In the genomic region with DNA sequence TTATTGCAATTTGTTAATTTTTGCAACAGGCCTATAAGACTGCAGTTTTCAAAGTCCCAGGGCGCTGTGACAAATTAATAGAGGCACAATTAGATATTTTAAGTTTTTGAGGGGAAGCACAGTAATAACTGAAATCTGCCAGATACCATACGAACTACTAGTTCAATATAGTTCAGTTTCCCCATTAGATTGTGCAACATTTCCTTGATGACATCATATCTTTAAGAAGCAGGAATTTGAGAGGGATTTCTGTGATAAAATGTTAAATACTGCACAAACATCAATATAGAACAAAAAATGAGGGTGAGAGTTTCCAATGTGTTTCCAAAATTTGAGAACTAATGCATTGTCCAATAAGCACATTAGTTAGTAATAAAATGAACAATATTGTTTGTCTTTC, we compare ENCODE assay signal across 36 cellular contexts. TPM values are rescaled to one million over a fixed set of nuclear protein-coding genes. Genes with fewer than 3 reads are reported as not detected.
"Had no signal": no experiment of that assay in that cellular context is flagged by ENCODE, and none has a peak within 500 bp of the region (broad histone marks: within the 10 kb centered on the region; RNA-seq: fewer than 3 reads in every experiment).

No MANE protein-coding gene starts in this region.

- H3K4me1 Mint-ChIP-seq: activated CD4-positive, alpha-beta memory T cell treated with anti-CD3 and anti-CD28 coated beads, Interleukin-2, amount 10 ng/mL, durations not matched to agents 7 days and 5 days; activated CD4-positive, alpha-beta T cell treated with anti-CD3 and anti-CD28 coated beads for 36 hours; activated CD4-positive, alpha-beta T cell treated with anti-CD3 and anti-CD28 coated beads, Interleukin-2, amount 10 ng/mL, durations not matched to agents 24 days and 14 days; activated naive CD4-positive, alpha-beta T cell treated with anti-CD3 and anti-CD28 coated beads, Interleukin-2, amount 50 U/mL, for 24 hours; activated naive CD8-positive, alpha-beta T cell treated with anti-CD3 and anti-CD28 coated beads for 36 hours; activated naive CD8-positive, alpha-beta T cell treated with anti-CD3 and anti-CD28 coated beads, Interleukin-2, amount 50 U/mL, for 24 hours; T-helper 17 cell had no signal

- H3K27me3 Mint-ChIP-seq: activated CD4-positive, alpha-beta memory T cell treated with anti-CD3 and anti-CD28 coated beads, Interleukin-2, amount 10 ng/mL, durations not matched to agents 7 days and 5 days; activated CD4-positive, alpha-beta T cell treated with anti-CD3 and anti-CD28 coated beads for 36 hours; activated CD4-positive, alpha-beta T cell treated with anti-CD3 and anti-CD28 coated beads, Interleukin-2, amount 10 ng/mL, durations not matched to agents 24 days and 14 days; activated naive CD8-positive, alpha-beta T cell treated with anti-CD3 and anti-CD28 coated beads for 36 hours; activated naive CD8-positive, alpha-beta T cell treated with anti-CD3 and anti-CD28 coated beads, Interleukin-2, amount 50 U/mL, for 24 hours; activated T-cell treated with anti-CD3 and anti-CD28 coated beads, Interleukin-2, amount 50 U/mL, for 24 hours; effector memory CD8-positive, alpha-beta T cell; T-helper 17 cell had no signal

- H3K27ac Mint-ChIP-seq: activated CD4-positive, alpha-beta memory T cell treated with anti-CD3 and anti-CD28 coated beads, Interleukin-2, amount 10 ng/mL, durations not matched to agents 7 days and 5 days; activated CD4-positive, alpha-beta T cell treated with anti-CD3 and anti-CD28 coated beads for 36 hours; activated CD4-positive, alpha-beta T cell treated with anti-CD3 and anti-CD28 coated beads, Interleukin-2, amount 10 ng/mL, durations not matched to agents 24 days and 14 days; activated naive CD4-positive, alpha-beta T cell treated with anti-CD3 and anti-CD28 coated beads, Interleukin-2, amount 50 U/mL, for 24 hours; activated naive CD8-positive, alpha-beta T cell treated with anti-CD3 and anti-CD28 coated beads for 36 hours; activated naive CD8-positive, alpha-beta T cell treated with anti-CD3 and anti-CD28 coated beads, Interleukin-2, amount 50 U/mL, for 24 hours; activated T-cell treated with anti-CD3 and anti-CD28 coated beads, Interleukin-2, amount 50 U/mL, for 24 hours; activated T-cell treated with anti-CD3 and anti-CD28 coated beads, Interleukin-2, amount 50 U/mL, for 72 hours; effector memory CD8-positive, alpha-beta T cell; T-helper 17 cell; T-helper 2 cell treated with Interferon-gamma antibody and Interleukin-4, amounts not matched to agents 5 μg/mL and 100 μg/mL, for 36 hours had no signal

- H3K4me1 ChIP-seq: adrenal gland, body of pancreas, esophagus muscularis mucosa, gastroesophageal sphincter, heart right ventricle had no signal

- ATAC-seq: activated CD4-positive, alpha-beta T cell treated with anti-CD3 and anti-CD28 coated beads for 36 hours; activated naive CD8-positive, alpha-beta T cell treated with anti-CD3 and anti-CD28 coated beads, Interleukin-2, amount 50 U/mL, for 24 hours; activated T-cell treated with anti-CD3 and anti-CD28 coated beads, Interleukin-2, amount 50 U/mL, for 72 hours; body of pancreas; effector memory CD8-positive, alpha-beta T cell; gastroesophageal sphincter; heart right ventricle; T-helper 17 cell had no signal

- H3K27ac ChIP-seq: adrenal gland, body of pancreas, esophagus muscularis mucosa, gastroesophageal sphincter, heart right ventricle had no signal

- H3K4me3 ChIP-seq: adrenal gland, body of pancreas, esophagus muscularis mucosa, gastroesophageal sphincter, heart right ventricle had no signal

- H3K9me3 ChIP-seq: adrenal gland, body of pancreas, gastroesophageal sphincter had no signal

- FAIRE-seq: colon had no signal

- H3K27me3 ChIP-seq: adrenal gland, body of pancreas, esophagus muscularis mucosa, gastroesophageal sphincter had no signal

- H3K4me3 Mint-ChIP-seq: activated CD4-positive, alpha-beta memory T cell treated with anti-CD3 and anti-CD28 coated beads, Interleukin-2, amount 10 ng/mL, durations not matched to agents 7 days and 5 days; activated CD4-positive, alpha-beta T cell treated with anti-CD3 and anti-CD28 coated beads for 36 hours; activated CD4-positive, alpha-beta T cell treated with anti-CD3 and anti-CD28 coated beads, Interleukin-2, amount 10 ng/mL, durations not matched to agents 24 days and 14 days; activated naive CD4-positive, alpha-beta T cell treated with anti-CD3 and anti-CD28 coated beads, Interleukin-2, amount 50 U/mL, for 24 hours; activated naive CD8-positive, alpha-beta T cell treated with anti-CD3 and anti-CD28 coated beads for 36 hours; activated naive CD8-positive, alpha-beta T cell treated with anti-CD3 and anti-CD28 coated beads, Interleukin-2, amount 50 U/mL, for 24 hours; activated T-cell treated with anti-CD3 and anti-CD28 coated beads, Interleukin-2, amount 50 U/mL, for 24 hours; activated T-cell treated with anti-CD3 and anti-CD28 coated beads, Interleukin-2, amount 50 U/mL, for 72 hours; effector memory CD8-positive, alpha-beta T cell; T-helper 17 cell; T-helper 2 cell treated with Interferon-gamma antibody and Interleukin-4, amounts not matched to agents 5 μg/mL and 100 μg/mL, for 36 hours had no signal

- H3K36me3 ChIP-seq: adrenal gland, esophagus muscularis mucosa, gastroesophageal sphincter, heart right ventricle had no signal

- H3K9me3 Mint-ChIP-seq: activated CD4-positive, alpha-beta memory T cell treated with anti-CD3 and anti-CD28 coated beads, Interleukin-2, amount 10 ng/mL, durations not matched to agents 7 days and 5 days; activated CD4-positive, alpha-beta T cell treated with anti-CD3 and anti-CD28 coated beads, Interleukin-2, amount 10 ng/mL, durations not matched to agents 24 days and 14 days; activated naive CD4-positive, alpha-beta T cell treated with anti-CD3 and anti-CD28 coated beads, Interleukin-2, amount 50 U/mL, for 24 hours; activated naive CD8-positive, alpha-beta T cell treated with anti-CD3 and anti-CD28 coated beads for 36 hours; activated naive CD8-positive, alpha-beta T cell treated with anti-CD3 and anti-CD28 coated beads, Interleukin-2, amount 50 U/mL, for 24 hours; activated T-cell treated with anti-CD3 and anti-CD28 coated beads, Interleukin-2, amount 50 U/mL, for 24 hours; activated T-cell treated with anti-CD3 and anti-CD28 coated beads, Interleukin-2, amount 50 U/mL, for 72 hours; T-helper 2 cell treated with Interferon-gamma antibody and Interleukin-4, amounts not matched to agents 5 μg/mL and 100 μg/mL, for 36 hours had no signal

- H3K36me3 Mint-ChIP-seq: activated naive CD4-positive, alpha-beta T cell treated with anti-CD3 and anti-CD28 coated beads, Interleukin-2, amount 50 U/mL, for 24 hours; activated naive CD8-positive, alpha-beta T cell treated with anti-CD3 and anti-CD28 coated beads for 36 hours had no signal

- DNase-seq: activated CD4-positive, alpha-beta memory T cell treated with anti-CD3 and anti-CD28 coated beads, Interleukin-2, amount 10 ng/mL, durations not matched to agents 7 days and 5 days; activated CD4-positive, alpha-beta T cell treated with anti-CD3 and anti-CD28 coated beads for 36 hours; activated CD4-positive, alpha-beta T cell treated with anti-CD3 and anti-CD28 coated beads, Interleukin-2, amount 10 ng/mL, durations not matched to agents 24 days and 14 days; activated CD4-positive, CD25-positive, alpha-beta regulatory T cell; activated CD4-positive, CD25-positive, alpha-beta regulatory T cell treated with anti-CD3 and anti-CD28 coated beads, Interleukin-2, amount 50 U/mL, for 72 hours; activated CD8-positive, alpha-beta memory T cell treated with anti-CD3 and anti-CD28 coated beads, Interleukin-2, amount 50 U/mL, for 48 hours; activated gamma-delta T cell; activated naive CD4-positive, alpha-beta T cell treated with Interleukin-2 at 50 U/mL for 16 hours; activated naive CD8-positive, alpha-beta T cell treated with anti-CD3 and anti-CD28 coated beads for 36 hours; activated naive CD8-positive, alpha-beta T cell treated with anti-CD3 and anti-CD28 coated beads, Interleukin-2, amount 50 U/mL, for 24 hours; activated T-cell treated with anti-CD3 and anti-CD28 coated beads for 4 hours; activated T-cell treated with anti-CD3 and anti-CD28 coated beads, Interleukin-2, amount 50 U/mL, for 24 hours; activated T-cell treated with anti-CD3 and anti-CD28 coated beads, Interleukin-2, amount 50 U/mL, for 72 hours; adrenal gland; amygdala; aorta; body of pancreas; caudate nucleus; cortex of kidney; dermis blood vessel endothelial cell; effector CD4-positive, alpha-beta T cell; effector memory CD8-positive, alpha-beta T cell; erythroblast; foreskin melanocyte; heart right ventricle; T-helper 1 cell; T-helper 17 cell; T1000 had no signal

RNA-seq across cellular contexts. Expression of a gene that starts 56.7 kb away (rescaled TPM):
- total RNA-seq: activated CD4-positive, alpha-beta memory T cell treated with anti-CD3 and anti-CD28 coated beads, Interleukin-2, amount 10 ng/mL, durations not matched to agents 7 days and 5 days; activated CD4-positive, alpha-beta T cell treated with anti-CD3 and anti-CD28 coated beads for 36 hours; activated CD4-positive, alpha-beta T cell treated with anti-CD3 and anti-CD28 coated beads, Interleukin-2, amount 10 ng/mL, durations not matched to agents 24 days and 14 days; activated naive CD8-positive, alpha-beta T cell treated with anti-CD3 and anti-CD28 coated beads for 36 hours; activated T-cell treated with anti-CD3 and anti-CD28 coated beads, Interleukin-2, amount 50 U/mL, for 72 hours; chondrocyte; dermis blood vessel endothelial cell; fibroblast of villous mesenchyme; glomerular endothelial cell; T-helper 17 cell had no signal
- polyA plus RNA-seq: aorta had no signal
